ENCODE assay signal across 21 cellular contexts in the genomic region with DNA sequence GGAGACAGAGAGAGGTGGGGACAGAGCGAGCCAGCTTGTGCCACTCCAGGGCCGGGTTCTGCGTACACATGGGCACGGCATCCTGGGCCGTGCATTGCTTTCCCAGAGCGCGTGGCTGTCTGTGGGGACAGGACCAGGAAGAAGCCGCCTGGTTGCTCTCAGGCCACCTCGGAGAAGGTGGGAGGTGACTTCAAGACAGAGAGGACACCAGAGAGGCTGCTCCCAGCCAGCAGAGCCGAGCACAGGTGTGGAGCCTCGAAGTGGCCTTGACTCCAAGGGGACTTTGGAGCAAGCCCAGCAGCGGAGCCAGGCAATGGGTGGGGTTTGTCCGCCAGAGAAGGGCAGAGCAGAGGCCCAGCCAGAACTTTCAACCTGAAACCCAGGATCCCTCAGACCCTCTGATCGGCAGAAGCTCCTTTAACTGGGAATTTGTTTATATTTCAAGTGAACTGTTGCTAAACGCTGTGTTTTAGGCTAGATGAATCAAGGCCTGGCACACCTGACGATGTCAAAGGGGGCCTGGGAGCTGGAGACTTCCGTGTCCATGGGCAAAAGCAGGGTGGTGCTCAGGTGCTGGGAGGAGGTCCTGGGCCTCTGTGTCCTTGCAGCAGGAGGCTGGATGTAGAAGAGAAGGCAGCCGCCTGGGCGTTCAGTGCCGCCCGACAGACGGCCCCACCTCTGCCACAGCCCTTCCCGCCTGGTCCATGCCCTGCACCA.
DNase-seq lines count a peak whose midpoint lies in the region; ATAC-seq, FAIRE-seq and TF ChIP-seq lines count a peak whose summit lies in the region.
"Had no signal": no experiment of that assay in that cellular context is flagged by ENCODE, and none has a peak within 500 bp of the region (broad histone marks: within the 10 kb centered on the region; RNA-seq: fewer than 3 reads in every experiment).

No MANE protein-coding gene starts in this region.

- no peak overlapping the region for H3K4me3 Mint-ChIP-seq in activated T-cell treated with anti-CD3 and anti-CD28 coated beads, Interleukin-2, amount 50 U/mL, for 4 hours
- H3K4me3 Mint-ChIP-seq in natural killer cell (no peak overlapping the region), type B pancreatic cell (no peak overlapping the region)
- H3K4me3 Mint-ChIP-seq: activated CD8-positive, alpha-beta T cell treated with anti-CD3 and anti-CD28 coated beads, Interleukin-2, amount 10 ng/mL, durations not matched to agents 7 days and 5 days; activated naive CD8-positive, alpha-beta T cell; mesothelial cell of epicardium; nephron progenitor cell; stimulated activated memory B cell treated with anti-CD40 and anti-IgM and Interleukin-4, amounts not matched to agents 10 μg/mL and 1 μg/mL and 100 μg/mL, for 72 hours had no signal

- H2AFZ ChIP-seq in smooth muscle cell (ENCODE audit: low read depth): no peak overlapping the region

- H3K9ac ChIP-seq in smooth muscle cell (ENCODE audit: low read depth): no peak overlapping the region
- H3K9ac ChIP-seq: KMS-11 had no signal

- TF ChIP-seq CTCF in bronchial epithelial cell (IDR thresholded peaks at IDR 0.05; ENCODE audit: insufficient read depth, low read length, severe bottlenecking) (no peak), natural killer cell (IDR thresholded peaks at IDR 0.05) (no peak), type B pancreatic cell (conservative IDR thresholded peaks at IDR 0.05) (no peak), smooth muscle cell (IDR thresholded peaks at IDR 0.05; ENCODE audit: borderline replicate concordance, insufficient read depth, poor library complexity, severe bottlenecking) (no peak)

- TF ChIP-seq POLR2A in erythroblast (IDR thresholded peaks at IDR 0.05; ENCODE audit: low read length): no peak

- H3F3A ChIP-seq in smooth muscle cell (ENCODE audit: low read depth): no peaks in the 10 kb centered on the region

- no peak overlapping the region for H3K27ac ChIP-seq in smooth muscle cell (ENCODE audit: low read depth)
- H3K27ac ChIP-seq: A549, KMS-11, thyroid gland had no signal

- H3K4me2 ChIP-seq in smooth muscle cell: no peak overlapping the region
- H3K4me2 ChIP-seq: A549, KMS-11 had no signal

- H3K27me3 Mint-ChIP-seq in activated T-cell treated with anti-CD3 and anti-CD28 coated beads, Interleukin-2, amount 50 U/mL, for 4 hours (ENCODE audit: low read depth): peaks cover 4% of the 10 kb centered on the region
- H3K27me3 Mint-ChIP-seq in natural killer cell (ENCODE audit: low read depth in 2 of 2) (peaks cover 8 to 14% of the 10 kb centered on the region in 2 donors), type B pancreatic cell (peaks cover 3% of the 10 kb centered on the region)
- H3K27me3 Mint-ChIP-seq: stimulated activated memory B cell treated with anti-CD40 and anti-IgM and Interleukin-4, amounts not matched to agents 10 μg/mL and 1 μg/mL and 100 μg/mL, for 72 hours had no signal

- H3K27me3 ChIP-seq in bronchial epithelial cell (ENCODE audit: control insufficient read depth, insufficient read depth, low read length) (peaks cover 4% of the 10 kb centered on the region), smooth muscle cell (ENCODE audit: low read depth) (no peaks in the 10 kb centered on the region)
- H3K27me3 ChIP-seq: thyroid gland had no signal

- peak; percentile 5 for DNase-seq in activated T-cell treated with anti-CD3 and anti-CD28 coated beads, Interleukin-2, amount 50 U/mL, for 1 hour
- no peak for DNase-seq in activated T-cell treated with anti-CD3 and anti-CD28 coated beads, Interleukin-2, amount 50 U/mL, for 4 hours
- no peak for DNase-seq in bronchial epithelial cell (ENCODE audit: low read depth)
- DNase-seq in natural killer cell: peak; percentile 5
- DNase-seq in type B pancreatic cell (ENCODE audit: extremely low spot score, unreplicated experiment): peak; percentile 51
- no peak for DNase-seq in smooth muscle cell (lab: John Stamatoyannopoulos, UW; ENCODE audit: unreplicated experiment)
- DNase-seq in erythroblast (lab: John Stamatoyannopoulos, UW): no peak
- DNase-seq: activated CD8-positive, alpha-beta T cell treated with anti-CD3 and anti-CD28 coated beads, Interleukin-2, amount 10 ng/mL, durations not matched to agents 7 days and 5 days; NCI-H526; nephron progenitor cell; T-helper 9 cell; thyroid gland had no signal

- no peak for ATAC-seq in activated T-cell treated with anti-CD3 and anti-CD28 coated beads, Interleukin-2, amount 50 U/mL, for 4 hours
- ATAC-seq in natural killer cell (no peak), HG03139 (IDR thresholded peaks at IDR 0.05; ENCODE audit: unreplicated experiment) (no peak)
- ATAC-seq: A549; activated CD8-positive, alpha-beta T cell treated with anti-CD3 and anti-CD28 coated beads, Interleukin-2, amount 10 ng/mL, durations not matched to agents 7 days and 5 days; stimulated activated memory B cell treated with anti-CD40 and anti-IgM and Interleukin-4, amounts not matched to agents 10 μg/mL and 1 μg/mL and 100 μg/mL, for 72 hours had no signal

- H4K20me1 ChIP-seq in smooth muscle cell (ENCODE audit: low read depth): no peaks in the 10 kb centered on the region

- H3K79me2 ChIP-seq in smooth muscle cell (ENCODE audit: low read depth): no peaks in the 10 kb centered on the region

- no peak overlapping the region for H3K4me3 ChIP-seq in bronchial epithelial cell (ENCODE audit: low read depth, low read length)
- H3K4me3 ChIP-seq in smooth muscle cell: no peak overlapping the region
- H3K4me3 ChIP-seq: A549, thyroid gland had no signal

- H3K4me1 ChIP-seq in smooth muscle cell (ENCODE audit: low read depth): no peaks in the 10 kb centered on the region
- H3K4me1 ChIP-seq: A549 had no signal

- intact Hi-C loops in natural killer cell (cut with micrococcal nuclease): no loop called here

- peak; percentile 47 for FAIRE-seq in bronchial epithelial cell (lab: Jason Lieb, UNC)
- FAIRE-seq: A549, GM19239, HTR-8/SVneo had no signal

- H3K27ac Mint-ChIP-seq in natural killer cell (no peak overlapping the region), type B pancreatic cell (no peak overlapping the region)
- H3K27ac Mint-ChIP-seq: activated CD8-positive, alpha-beta T cell treated with anti-CD3 and anti-CD28 coated beads, Interleukin-2, amount 10 ng/mL, durations not matched to agents 7 days and 5 days; activated naive CD8-positive, alpha-beta T cell; mesothelial cell of epicardium; stimulated activated memory B cell treated with anti-CD40 and anti-IgM and Interleukin-4, amounts not matched to agents 10 μg/mL and 1 μg/mL and 100 μg/mL, for 72 hours had no signal

- H3K36me3 Mint-ChIP-seq in activated T-cell treated with anti-CD3 and anti-CD28 coated beads, Interleukin-2, amount 50 U/mL, for 4 hours (ENCODE audit: insufficient read depth): peaks cover 3% of the 10 kb centered on the region
- no peaks in the 10 kb centered on the region for H3K36me3 Mint-ChIP-seq in natural killer cell
- no peaks in the 10 kb centered on the region for H3K36me3 Mint-ChIP-seq in type B pancreatic cell
- H3K36me3 Mint-ChIP-seq: mesothelial cell of epicardium; stimulated activated memory B cell treated with anti-CD40 and anti-IgM and Interleukin-4, amounts not matched to agents 10 μg/mL and 1 μg/mL and 100 μg/mL, for 72 hours had no signal

- WGBS in smooth muscle cell (ENCODE audit: low lambda C conversion rate): 90% methylated on average over 18 of the region's 23 CpGs

- H3K9me3 ChIP-seq in smooth muscle cell (replicated peaks; ENCODE audit: low read depth): no peaks in the 10 kb centered on the region
- H3K9me3 ChIP-seq: A549, Caco-2, thyroid gland had no signal

- H3K4me1 Mint-ChIP-seq in activated T-cell treated with anti-CD3 and anti-CD28 coated beads, Interleukin-2, amount 50 U/mL, for 4 hours (ENCODE audit: low read depth): no peaks in the 10 kb centered on the region
- H3K4me1 Mint-ChIP-seq in natural killer cell: peaks cover 10 to 23% of the 10 kb centered on the region in 2 donors
- H3K4me1 Mint-ChIP-seq in type B pancreatic cell (ENCODE audit: unreplicated experiment): peaks cover 17% of the 10 kb centered on the region
- H3K4me1 Mint-ChIP-seq: stimulated activated memory B cell treated with anti-CD40 and anti-IgM and Interleukin-4, amounts not matched to agents 10 μg/mL and 1 μg/mL and 100 μg/mL, for 72 hours had no signal

- H3K36me3 ChIP-seq in bronchial epithelial cell (ENCODE audit: control insufficient read depth, insufficient read depth, low read length) (no peaks in the 10 kb centered on the region), smooth muscle cell (ENCODE audit: low read depth) (no peaks in the 10 kb centered on the region)
- H3K36me3 ChIP-seq: thyroid gland had no signal

- H3K9me3 Mint-ChIP-seq in activated T-cell treated with anti-CD3 and anti-CD28 coated beads, Interleukin-2, amount 50 U/mL, for 4 hours: peaks cover 5% of the 10 kb centered on the region
- H3K9me3 Mint-ChIP-seq in natural killer cell (peaks cover 0 to 3% of the 10 kb centered on the region in 2 donors), type B pancreatic cell (peaks cover 6% of the 10 kb centered on the region)

Comparison
In these comparisons a context has a peak if more than half of its experiments do, and no peak if none do; other contexts are left out.
1. DNase-seq: peak in activated T-cell treated with anti-CD3 and anti-CD28 coated beads, Interleukin-2, amount 50 U/mL, for 1 hour (single experiment), natural killer cell (single experiment) and type B pancreatic cell (single experiment); none in activated T-cell treated with anti-CD3 and anti-CD28 coated beads, Interleukin-2, amount 50 U/mL, for 4 hours (single experiment), bronchial epithelial cell (single experiment), smooth muscle cell (single experiment) and erythroblast (0 of 2).